1 cellular context compared by ENCODE assay signal in genomic region chr9:110029422-110029814, GRCh38.
TF ChIP-seq lines count a peak whose summit lies in the region.

No MANE protein-coding gene starts in this region.

TF ChIP-seq in GM23338, 12 proteins besides CTCF, POLR2A, EP300 and RAD21 (continued from another document):
- TF ChIP-seq ZNF462 (CRISPR knock-in tag; IDR thresholded peaks at IDR 0.05) (no peak), ZNF331 (CRISPR knock-in tag; IDR thresholded peaks at IDR 0.05; ENCODE audit: low read depth) (no peak)
